In the genomic region with DNA sequence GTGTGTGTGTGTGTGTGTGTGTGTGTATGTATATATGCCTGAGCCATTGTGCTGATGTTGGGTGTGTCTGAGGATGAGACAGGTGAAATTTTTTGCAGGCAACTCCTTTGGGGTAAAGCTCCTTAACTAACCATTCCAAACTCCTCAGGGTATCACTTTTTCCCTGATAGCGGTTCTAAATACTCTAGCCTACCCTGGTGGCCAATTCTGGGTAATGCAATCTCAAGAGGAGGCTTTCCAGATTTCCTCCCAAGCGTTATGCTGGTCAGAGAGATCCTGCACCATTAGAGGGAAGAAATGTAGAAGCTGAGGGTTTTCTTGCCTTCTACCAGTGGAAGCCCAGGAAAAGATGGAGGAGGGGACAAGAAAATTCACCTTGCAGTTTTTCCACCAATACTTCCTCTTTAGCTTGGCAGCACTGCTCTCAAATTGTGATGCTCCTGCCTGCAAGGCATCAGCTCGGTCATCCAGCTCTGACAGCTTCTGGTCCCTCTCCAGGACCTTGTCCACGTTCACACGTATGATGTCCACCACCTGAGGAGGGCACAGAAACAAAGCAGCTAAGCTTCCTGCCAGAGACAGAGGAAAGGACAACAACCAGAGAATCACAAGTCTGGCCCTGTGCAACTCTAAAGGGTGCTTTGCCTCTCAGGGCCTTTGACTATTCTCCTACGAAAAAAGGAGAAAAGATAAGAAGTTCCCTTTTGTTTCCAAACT, we compare ENCODE assay signal across 8 cellular contexts. TPM values are rescaled to one million over a fixed set of nuclear protein-coding genes. Genes with fewer than 3 reads are reported as not detected.
DNase-seq lines count a peak whose midpoint lies in the region; ATAC-seq and TF ChIP-seq lines count a peak whose summit lies in the region.

No MANE protein-coding gene starts in this region.

- peaks cover 31 to 62% of the 10 kb centered on the region in 2 donors for H3K36me3 ChIP-seq in neuronal stem cell (replicated peaks in 1 of 2; ENCODE audit: control insufficient read depth in 2 of 2, insufficient read depth in 2 of 2, low read length in 2 of 2)

- peaks cover 55% of the 10 kb centered on the region for H3K36me3 Mint-ChIP-seq in WTC11

- no peak overlapping the region for H3K4me3 ChIP-seq in GM12864 (ENCODE audit: low read depth, low read length)
- H3K4me3 ChIP-seq in fibroblast of pulmonary artery (replicated peaks; ENCODE audit: low read depth, low read length), result no peak overlapping the region
- H3K4me3 ChIP-seq in neuronal stem cell (ENCODE audit: low read length in 2 of 2), result no peak overlapping the region

- H3K27me3 ChIP-seq in neuronal stem cell (ENCODE audit: control insufficient read depth in 3 of 3, insufficient read depth in 3 of 3, low read depth in 1 of 3, low read length in 3 of 3), result no peaks in the 10 kb centered on the region

- no peak overlapping the region for H3K4me2 ChIP-seq in neuronal stem cell (ENCODE audit: insufficient read depth, low read length, poor library complexity, severe bottlenecking)

- H3K27ac ChIP-seq in neuronal stem cell (replicated peaks; ENCODE audit: low read length), result no peak overlapping the region

- no peak overlapping the region for H4K8ac ChIP-seq in neuronal stem cell (ENCODE audit: low read depth, low read length)

- no peak overlapping the region for H2BK5ac ChIP-seq in neuronal stem cell (ENCODE audit: low read length)

- no peak overlapping the region for H2BK120ac ChIP-seq in neuronal stem cell (ENCODE audit: low read depth, low read length)

- no peak overlapping the region for H4K91ac ChIP-seq in neuronal stem cell (ENCODE audit: low read depth, low read length, poor library complexity)

- no peaks in the 10 kb centered on the region for H3K9me3 Mint-ChIP-seq in WTC11

- no peak overlapping the region for H3K4ac ChIP-seq in neuronal stem cell (ENCODE audit: low read length)

- H3K9me3 ChIP-seq in neuronal stem cell (replicated peaks in 1 of 2; ENCODE audit: control insufficient read depth in 2 of 2, insufficient read depth in 1 of 2, low read depth in 1 of 2, low read length in 2 of 2), result no peaks in the 10 kb centered on the region

- no peak overlapping the region for H3K4me3 Mint-ChIP-seq in WTC11

- H2BK12ac ChIP-seq in neuronal stem cell (ENCODE audit: low read length), result no peak overlapping the region

- H3K23ac ChIP-seq in neuronal stem cell (ENCODE audit: low read depth, low read length, poor library complexity), result no peak overlapping the region

- CTCF ChIA-PET in WTC11 (lab: Charles Lee), result interaction anchor here (0.6 to 3.2 kb wide), 53 partner anchors 9 to 477 kb away, joined by 3 to 77 read pairs (median 5); a partner anchor contains a TSS

- peaks cover 19% of the 10 kb centered on the region for H3K4me1 Mint-ChIP-seq in WTC11

- TF ChIP-seq CTCF in GM12864 (IDR thresholded peaks at IDR 0.05; ENCODE audit: low read depth, low read length, missing control alignments) (peak; percentile 93), WTC11 (IDR thresholded peaks at IDR 0.05) (peak; percentile 74), fibroblast of pulmonary artery (IDR thresholded peaks at IDR 0.05; ENCODE audit: low read length, missing control alignments) (peak; percentile 97)

- H2BK15ac ChIP-seq in neuronal stem cell (ENCODE audit: low read length), result no peak overlapping the region

- peaks cover 2% of the 10 kb centered on the region for H3K79me1 ChIP-seq in neuronal stem cell (ENCODE audit: low read depth, low read length)

- H2AFZ ChIP-seq in neuronal stem cell (ENCODE audit: low read length), result no peak overlapping the region

- POLR2A ChIA-PET in WTC11 (lab: Charles Lee), result interaction anchor here (0.6 to 1.2 kb wide), 8 partner anchors 28 to 139 kb away, joined by 3 to 6 read pairs (median 3); a partner anchor contains a TSS

- no peak overlapping the region for H3K27ac Mint-ChIP-seq in WTC11

- peaks cover 4 to 5% of the 10 kb centered on the region in 2 donors for H3K4me1 ChIP-seq in neuronal stem cell (ENCODE audit: control insufficient read depth in 2 of 2, insufficient read depth in 1 of 2, low read depth in 1 of 2, low read length in 2 of 2)

- H3K27me3 Mint-ChIP-seq in WTC11 (ENCODE audit: low read depth), result peaks cover 7% of the 10 kb centered on the region

- H3K9ac ChIP-seq in neuronal stem cell (ENCODE audit: low read depth, low read length, poor library complexity), result peak overlapping the region; percentile 44

- H2AK5ac ChIP-seq in neuronal stem cell (ENCODE audit: low read depth, low read length), result no peak overlapping the region

- DNase-seq in Ammon's horn (ENCODE audit: low spot score) (peak; percentile 69), GM12864 (ENCODE audit: low read depth) (no peak), NCI-H2081 treated with DMSO at 0.1 percent for 48 hours (lab: John Stamatoyannopoulos, UW) (peak; percentile 9), WTC11 (ENCODE audit: low spot score) (peak; percentile 52), fibroblast of pulmonary artery (ENCODE audit: low read depth) (peak; percentile 86), neuronal stem cell (ENCODE audit: low spot score) (peak; percentile 65)

- WGBS in neuronal stem cell (ENCODE audit: extremely low coverage in 2 of 2, insufficient read length in 2 of 2, insufficient replicate concordance in 1 of 2), 2 donors, result no CpG with 5 or more reads among the region's 6 CpGs

- H3K18ac ChIP-seq in neuronal stem cell (ENCODE audit: low read length), result no peak overlapping the region

- H3K14ac ChIP-seq in neuronal stem cell (ENCODE audit: low read length), result no peak overlapping the region

- ATAC-seq in WTC11 (peak; percentile 71), GM21515 (IDR thresholded peaks at IDR 0.05; ENCODE audit: unreplicated experiment) (no peak), GM19324 (IDR thresholded peaks at IDR 0.05; ENCODE audit: low FRiP score, unreplicated experiment) (no peak)

TF ChIP-seq in WTC11, 78 proteins besides CTCF, POLR2A, EP300 and RAD21:
- TF ChIP-seq FOXJ3 (CRISPR knock-in tag; IDR thresholded peaks at IDR 0.05; ENCODE audit: borderline replicate concordance) (no peak), JAZF1 (CRISPR knock-in tag; IDR thresholded peaks at IDR 0.05) (no peak), FOXP1 (CRISPR knock-in tag; IDR thresholded peaks at IDR 0.05; ENCODE audit: borderline replicate concordance) (no peak), KAT7 (CRISPR knock-in tag; IDR thresholded peaks at IDR 0.05; ENCODE audit: borderline replicate concordance) (no peak), NR3C1 (CRISPR knock-in tag; conservative IDR thresholded peaks at IDR 0.05; ENCODE audit: low read depth) (no peak), OVOL2 (CRISPR knock-in tag; IDR thresholded peaks at IDR 0.05; ENCODE audit: borderline replicate concordance) (no peak), GABPB1 (CRISPR knock-in tag; IDR thresholded peaks at IDR 0.05) (no peak), MXD4 (CRISPR knock-in tag; IDR thresholded peaks at IDR 0.05; ENCODE audit: borderline replicate concordance) (no peak), TEAD4 (CRISPR knock-in tag; IDR thresholded peaks at IDR 0.05) (no peak)
- TF ChIP-seq, protein P1, sequence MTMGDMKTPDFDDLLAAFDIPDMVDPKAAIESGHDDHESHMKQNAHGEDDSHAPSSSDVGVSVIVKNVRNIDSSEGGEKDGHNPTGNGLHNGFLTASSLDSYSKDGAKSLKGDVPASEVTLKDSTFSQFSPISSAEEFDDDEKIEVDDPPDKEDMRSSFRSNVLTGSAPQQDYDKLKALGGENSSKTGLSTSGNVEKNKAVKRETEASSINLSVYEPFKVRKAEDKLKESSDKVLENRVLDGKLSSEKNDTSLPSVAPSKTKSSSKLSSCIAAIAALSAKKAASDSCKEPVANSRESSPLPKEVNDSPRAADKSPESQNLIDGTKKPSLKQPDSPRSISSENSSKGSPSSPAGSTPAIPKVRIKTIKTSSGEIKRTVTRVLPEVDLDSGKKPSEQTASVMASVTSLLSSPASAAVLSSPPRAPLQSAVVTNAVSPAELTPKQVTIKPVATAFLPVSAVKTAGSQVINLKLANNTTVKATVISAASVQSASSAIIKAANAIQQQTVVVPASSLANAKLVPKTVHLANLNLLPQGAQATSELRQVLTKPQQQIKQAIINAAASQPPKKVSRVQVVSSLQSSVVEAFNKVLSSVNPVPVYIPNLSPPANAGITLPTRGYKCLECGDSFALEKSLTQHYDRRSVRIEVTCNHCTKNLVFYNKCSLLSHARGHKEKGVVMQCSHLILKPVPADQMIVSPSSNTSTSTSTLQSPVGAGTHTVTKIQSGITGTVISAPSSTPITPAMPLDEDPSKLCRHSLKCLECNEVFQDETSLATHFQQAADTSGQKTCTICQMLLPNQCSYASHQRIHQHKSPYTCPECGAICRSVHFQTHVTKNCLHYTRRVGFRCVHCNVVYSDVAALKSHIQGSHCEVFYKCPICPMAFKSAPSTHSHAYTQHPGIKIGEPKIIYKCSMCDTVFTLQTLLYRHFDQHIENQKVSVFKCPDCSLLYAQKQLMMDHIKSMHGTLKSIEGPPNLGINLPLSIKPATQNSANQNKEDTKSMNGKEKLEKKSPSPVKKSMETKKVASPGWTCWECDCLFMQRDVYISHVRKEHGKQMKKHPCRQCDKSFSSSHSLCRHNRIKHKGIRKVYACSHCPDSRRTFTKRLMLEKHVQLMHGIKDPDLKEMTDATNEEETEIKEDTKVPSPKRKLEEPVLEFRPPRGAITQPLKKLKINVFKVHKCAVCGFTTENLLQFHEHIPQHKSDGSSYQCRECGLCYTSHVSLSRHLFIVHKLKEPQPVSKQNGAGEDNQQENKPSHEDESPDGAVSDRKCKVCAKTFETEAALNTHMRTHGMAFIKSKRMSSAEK (CRISPR knock-in tag; IDR thresholded peaks at IDR 0.05; ENCODE audit: borderline replicate concordance), result no peak
- TF ChIP-seq, protein P2, sequence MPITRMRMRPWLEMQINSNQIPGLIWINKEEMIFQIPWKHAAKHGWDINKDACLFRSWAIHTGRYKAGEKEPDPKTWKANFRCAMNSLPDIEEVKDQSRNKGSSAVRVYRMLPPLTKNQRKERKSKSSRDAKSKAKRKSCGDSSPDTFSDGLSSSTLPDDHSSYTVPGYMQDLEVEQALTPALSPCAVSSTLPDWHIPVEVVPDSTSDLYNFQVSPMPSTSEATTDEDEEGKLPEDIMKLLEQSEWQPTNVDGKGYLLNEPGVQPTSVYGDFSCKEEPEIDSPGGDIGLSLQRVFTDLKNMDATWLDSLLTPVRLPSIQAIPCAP (CRISPR knock-in tag; IDR thresholded peaks at IDR 0.05), result no peak

RNA-seq across cellular contexts. Expression of a gene that starts 4.9 kb away (rescaled TPM):
- 12.8 to 14.3 TPM (median 13.8 TPM) in 3 replicates for total RNA-seq in WTC11 (2021)
- polyA plus RNA-seq in neuronal stem cell (2013, experiment 1 of 2), result 14.2 TPM
- 14.6 TPM for polyA plus RNA-seq in neuronal stem cell (2013, experiment 2 of 2)

RNA-seq across cellular contexts. Expression of a gene that starts 13.8 kb away (rescaled TPM):
- total RNA-seq in WTC11 (2021), result 0.98 to 1.3 TPM (median 1.1 TPM) in 3 replicates
- polyA plus RNA-seq in neuronal stem cell (2013, experiment 1 of 2), result 0.33 TPM
- 0.28 TPM for polyA plus RNA-seq in neuronal stem cell (2013, experiment 2 of 2)

RNA-seq across cellular contexts. Expression of a gene that starts 20.9 kb away (rescaled TPM):
- total RNA-seq in WTC11 (2021), result 0.23 to 0.34 TPM (median 0.28 TPM) in 3 replicates
- polyA plus RNA-seq in neuronal stem cell (2013, experiment 1 of 2), result 0.14 TPM
- polyA plus RNA-seq in neuronal stem cell (2013, experiment 2 of 2), result 0.11 TPM

RNA-seq across cellular contexts. Expression of a gene that starts 27.4 kb away (rescaled TPM):
- 285 to 290 TPM (median 288 TPM) in 3 replicates for total RNA-seq in WTC11 (2021)
- polyA plus RNA-seq in neuronal stem cell (2013, experiment 1 of 2), result 584 TPM
- 624 TPM for polyA plus RNA-seq in neuronal stem cell (2013, experiment 2 of 2)

RNA-seq across cellular contexts. Expression of a gene that starts 28.3 kb away (rescaled TPM):
- 131 to 141 TPM (median 133 TPM) in 3 replicates for total RNA-seq in WTC11 (2021)
- 78.4 TPM for polyA plus RNA-seq in neuronal stem cell (2013, experiment 1 of 2)
- 81.0 TPM for polyA plus RNA-seq in neuronal stem cell (2013, experiment 2 of 2)
